20 cellular contexts compared by ENCODE assay signal in the genomic region with DNA sequence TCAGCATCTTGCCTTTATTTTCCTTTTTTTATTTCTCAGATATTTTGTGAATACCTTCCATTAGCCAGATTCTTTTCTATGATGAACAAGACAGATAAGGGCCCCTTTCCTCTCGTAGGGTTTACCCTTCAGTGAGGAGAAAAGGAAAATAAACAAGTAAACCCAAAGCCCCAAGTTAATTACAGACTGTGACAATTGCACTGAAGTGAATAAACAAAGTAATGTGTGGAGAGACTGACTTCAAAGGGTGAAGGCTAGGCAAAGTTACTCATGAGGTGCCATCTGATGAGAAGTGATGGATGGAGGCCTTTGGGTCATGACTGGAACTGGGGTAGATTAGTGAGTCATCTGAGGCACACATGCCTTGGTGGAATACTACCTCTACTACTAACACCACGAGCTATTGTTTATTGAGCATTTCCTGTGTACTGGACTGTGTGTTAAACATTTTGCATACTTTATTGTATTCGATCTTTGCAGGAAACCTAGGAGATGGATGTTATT.
A peak's percentile ranks its signal among the peaks of the same experiment; 100 is the strongest.
DNase-seq lines count a peak whose midpoint lies in the region; ATAC-seq and TF ChIP-seq lines count a peak whose summit lies in the region.
"Had no signal": no experiment of that assay in that cellular context is flagged by ENCODE, and none has a peak within 500 bp of the region (broad histone marks: within the 10 kb centered on the region; RNA-seq: fewer than 3 reads in every experiment).

No MANE protein-coding gene starts in this region.

- no peaks in the 10 kb centered on the region for H3F3A ChIP-seq in neural cell (ENCODE audit: insufficient read depth, low read length, poor library complexity, severe bottlenecking)

- H2AFZ ChIP-seq in neural cell (ENCODE audit: low read depth, low read length), result no peak overlapping the region
- H2AFZ ChIP-seq: GM23248 had no signal

- no peaks in the 10 kb centered on the region for H3K79me2 ChIP-seq in neural cell (replicated peaks; ENCODE audit: insufficient read depth, low read length)

- ATAC-seq in esophagus mucosa (peak; percentile 66), Right ventricle myocardium superior (ENCODE audit: poor library complexity) (no peak), GM21825 (IDR thresholded peaks at IDR 0.05; ENCODE audit: unreplicated experiment) (no peak)
- ATAC-seq: A549, GM12878 had no signal

- no peaks in the 10 kb centered on the region for H3K9me2 ChIP-seq in neural cell (ENCODE audit: insufficient read depth, low read length)

- intact Hi-C loops in Right ventricle myocardium superior (cut with DNase I), result no loop called here

- peak overlapping the region; percentile 40 for H3K9ac ChIP-seq in neural cell (ENCODE audit: low read length)
- H3K9ac ChIP-seq: GM23248 had no signal

- H3K4me2 ChIP-seq in neural cell (ENCODE audit: low read length), result no peak overlapping the region
- H3K4me2 ChIP-seq: A549 had no signal

- TF ChIP-seq RAD21 in neural cell (conservative IDR thresholded peaks at IDR 0.05), result no peak

- no peak for TF ChIP-seq EP300 in neural cell (conservative IDR thresholded peaks at IDR 0.05; ENCODE audit: poor library complexity, severe bottlenecking)

- TF ChIP-seq CTCF in neural cell (IDR thresholded peaks at IDR 0.05; ENCODE audit: poor library complexity, severe bottlenecking) (no peak), brain microvascular endothelial cell (IDR thresholded peaks at IDR 0.05; ENCODE audit: low read depth, low read length, missing control alignments) (no peak)

- DNase-seq in EH (ENCODE audit: low read depth), result peak; percentile 22
- peak; percentile 45 for DNase-seq in LHCN-M2 (ENCODE audit: low read depth)
- DNase-seq in Right ventricle myocardium superior, result no peak
- DNase-seq in amniotic stem cell (lab: John Stamatoyannopoulos, UW), result no peak
- no peak for DNase-seq in brain microvascular endothelial cell
- DNase-seq: GM23248, MM.1S, NCI-H1092, NCI-H1436 treated with DMSO at 0.1 percent for 48 hours, NCI-H1930, NCI-H226, NCI-H510A treated with DMSO at 0.1 percent for 48 hours, Peyer's patch had no signal

- H3K36me3 ChIP-seq in neural cell (ENCODE audit: insufficient read depth, low read length) (no peaks in the 10 kb centered on the region), brain microvascular endothelial cell (replicated peaks) (no peaks in the 10 kb centered on the region)
- H3K36me3 ChIP-seq: HAP-1, Peyer's patch, SJSA1 had no signal

- H3K4me3 ChIP-seq in neural cell (ENCODE audit: low read length) (no peak overlapping the region), brain microvascular endothelial cell (ENCODE audit: low read depth, low read length) (no peak overlapping the region)
- H3K4me3 ChIP-seq: A549, GM12878, GM23248, HAP-1, Peyer's patch, SJSA1 had no signal

- in situ Hi-C loops in brain microvascular endothelial cell (cut with HindIII; ENCODE audit: low pct_ligation_motif_present, low sequenced_read_pairs), result no loop called here

- H3K27ac ChIP-seq in neural cell (ENCODE audit: low read length), result peak overlapping the region; percentile 89
- H3K27ac ChIP-seq in brain microvascular endothelial cell, result no peak overlapping the region
- H3K27ac ChIP-seq: A549, GM23248, Peyer's patch, SJSA1 had no signal

- H4K20me1 ChIP-seq in neural cell (ENCODE audit: insufficient read depth), result no peaks in the 10 kb centered on the region

- H3K9me3 ChIP-seq in neural cell (ENCODE audit: low read length), result no peaks in the 10 kb centered on the region
- H3K9me3 ChIP-seq: A549, HAP-1, Peyer's patch, SJSA1 had no signal

- H3K27me3 ChIP-seq in neural cell (ENCODE audit: insufficient read depth, low read depth, low read length) (no peaks in the 10 kb centered on the region), brain microvascular endothelial cell (replicated peaks) (no peaks in the 10 kb centered on the region)
- H3K27me3 ChIP-seq: Peyer's patch, SJSA1 had no signal

TF ChIP-seq in neural cell, 6 proteins besides CTCF, POLR2A, EP300 and RAD21:
- no peak for TF ChIP-seq MXI1 (conservative IDR thresholded peaks at IDR 0.05; ENCODE audit: poor library complexity, severe bottlenecking)
TF ChIP-seq in neural cell: peak in this region for 0.

Comparison
In these comparisons a context has a peak if more than half of its experiments do, and no peak if none do; other contexts are left out.
1. DNase-seq: peak in EH (single experiment) and LHCN-M2 (single experiment); none in Right ventricle myocardium superior (single experiment), amniotic stem cell (single experiment) and brain microvascular endothelial cell (single experiment).